ENCODE assay signal across 1 cellular context in genomic region chr5:61472172-61472958, GRCh38.
TF ChIP-seq lines count a peak whose summit lies in the region.

No MANE protein-coding gene starts in this region.

TF ChIP-seq in HepG2, 621 proteins besides CTCF, POLR2A, EP300 and RAD21 (continued from another document):
- TF ChIP-seq ZNF513 (CRISPR knock-in tag; conservative IDR thresholded peaks at IDR 0.05) (no peak), ZMYM2 (CRISPR knock-in tag; IDR thresholded peaks at IDR 0.05) (no peak), KAT2B (IDR thresholded peaks at IDR 0.05; ENCODE audit: borderline replicate concordance, low read depth, low read length) (no peak), SALL2 (CRISPR knock-in tag; IDR thresholded peaks at IDR 0.05) (no peak), ZBTB7A (CRISPR knock-in tag; IDR thresholded peaks at IDR 0.05) (no peak), ZSCAN5A (CRISPR knock-in tag; IDR thresholded peaks at IDR 0.05; ENCODE audit: borderline replicate concordance) (no peak), MYC (CRISPR knock-in tag; IDR thresholded peaks at IDR 0.05; ENCODE audit: borderline replicate concordance) (no peak), ZNF10 (CRISPR knock-in tag; IDR thresholded peaks at IDR 0.05; ENCODE audit: borderline replicate concordance, low read depth) (no peak)
- TF ChIP-seq, protein P1, sequence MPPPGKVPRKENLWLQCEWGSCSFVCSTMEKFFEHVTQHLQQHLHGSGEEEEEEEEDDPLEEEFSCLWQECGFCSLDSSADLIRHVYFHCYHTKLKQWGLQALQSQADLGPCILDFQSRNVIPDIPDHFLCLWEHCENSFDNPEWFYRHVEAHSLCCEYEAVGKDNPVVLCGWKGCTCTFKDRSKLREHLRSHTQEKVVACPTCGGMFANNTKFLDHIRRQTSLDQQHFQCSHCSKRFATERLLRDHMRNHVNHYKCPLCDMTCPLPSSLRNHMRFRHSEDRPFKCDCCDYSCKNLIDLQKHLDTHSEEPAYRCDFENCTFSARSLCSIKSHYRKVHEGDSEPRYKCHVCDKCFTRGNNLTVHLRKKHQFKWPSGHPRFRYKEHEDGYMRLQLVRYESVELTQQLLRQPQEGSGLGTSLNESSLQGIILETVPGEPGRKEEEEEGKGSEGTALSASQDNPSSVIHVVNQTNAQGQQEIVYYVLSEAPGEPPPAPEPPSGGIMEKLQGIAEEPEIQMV (CRISPR knock-in tag; IDR thresholded peaks at IDR 0.05; ENCODE audit: low read depth), result no peak
TF ChIP-seq in HepG2: peak in this region for 0.
